ENCODE assay signal across 16 cellular contexts in the genomic region with DNA sequence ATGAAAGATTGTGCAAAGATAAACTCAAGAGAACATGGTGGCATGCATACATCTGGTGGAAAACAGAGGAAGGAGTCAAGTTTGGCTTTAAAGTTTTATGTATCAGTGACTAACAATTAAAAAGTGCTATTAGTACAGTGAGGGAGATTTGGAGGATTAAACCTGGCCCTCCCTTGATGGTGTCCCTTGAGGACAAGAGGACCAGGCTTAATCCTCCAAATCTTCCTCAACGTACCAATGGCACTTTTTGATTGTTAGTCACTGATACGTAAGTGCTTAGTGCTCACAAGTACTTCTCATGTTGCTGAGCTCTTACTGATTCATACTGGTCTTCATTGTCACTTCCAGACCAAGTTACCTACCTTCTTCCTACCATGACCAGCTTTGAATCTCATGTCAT.
"Had no signal": no experiment of that assay in that cellular context is flagged by ENCODE, and none has a peak within 500 bp of the region (broad histone marks: within the 10 kb centered on the region; RNA-seq: fewer than 3 reads in every experiment).

No MANE protein-coding gene starts in this region.

- H3K9me3 ChIP-seq: MG63, SJSA1 had no signal

- H3K4me1 ChIP-seq: SJSA1 had no signal

- DNase-seq: IMR-90, Karpas-422, KG1, MG63, NCI-H1092 treated with DMSO at 0.1 percent for 48 hours, NCI-H1436, NCI-H187, NCI-H2029, NCI-H2081 treated with DMSO at 0.1 percent for 48 hours, NCI-H2227 treated with DMSO at 0.1 percent for 48 hours, NCI-H526, Right ventricle myocardium superior, RPMI8226, SIG-M5 had no signal

- H3K4me3 ChIP-seq: MG63, SJSA1, SK-N-MC had no signal

- H3K36me3 ChIP-seq: MG63, SJSA1 had no signal

- H3K27ac ChIP-seq: SJSA1, SK-N-MC had no signal

- H3K27me3 ChIP-seq: MG63, SJSA1 had no signal
